Comparison of ENCODE assay signal across 20 cellular contexts in genomic region chr1:42313970-42314369, GRCh38. TPM values are rescaled to one million over a fixed set of nuclear protein-coding genes. Genes with fewer than 3 reads are reported as not detected.
A peak's percentile ranks its signal among the peaks of the same experiment; 100 is the strongest.
DNase-seq lines count a peak whose midpoint lies in the region; ATAC-seq and TF ChIP-seq lines count a peak whose summit lies in the region.
"Had no signal": no experiment of that assay in that cellular context is flagged by ENCODE, and none has a peak within 500 bp of the region (broad histone marks: within the 10 kb centered on the region; RNA-seq: fewer than 3 reads in every experiment).

No MANE protein-coding gene starts in this region.

- H3K4me2 ChIP-seq in hepatocyte: no peak overlapping the region
- H3K4me2 ChIP-seq: PC-9, SK-N-SH had no signal

- ATAC-seq in RWPE2 (ENCODE audit: low read depth) (no peak), GM21515 (IDR thresholded peaks at IDR 0.05; ENCODE audit: unreplicated experiment) (no peak), Right ventricle myocardium inferior (no peak)
- ATAC-seq in stimulated activated naive B cell treated with anti-CD40 and anti-IgM and Interleukin-4, amounts not matched to agents 10 μg/mL and 1 μg/mL and 100 μg/mL, for 72 hours (replicated peaks): no peak

- peaks cover 100% of the 10 kb centered on the region for H3K79me2 ChIP-seq in hepatocyte

- H3K36me3 ChIP-seq in RWPE2 (ENCODE audit: low read depth) (peaks cover 9% of the 10 kb centered on the region), hepatocyte (replicated peaks; ENCODE audit: insufficient read depth, low read depth) (no peaks in the 10 kb centered on the region), HAP-1 (replicated peaks) (0 out of 2 replicates have a peak, but pooled peaks cover 2% of the 10 kb centered on the region)

- H3K9me3 ChIP-seq in RWPE2 (ENCODE audit: severe bottlenecking): no peaks in the 10 kb centered on the region
- no peaks in the 10 kb centered on the region for H3K9me3 ChIP-seq in hepatocyte (ENCODE audit: low read depth)
- H3K9me3 ChIP-seq in HAP-1: no peaks in the 10 kb centered on the region
- H3K9me3 ChIP-seq: SK-N-SH had no signal

- H4K20me1 ChIP-seq in hepatocyte (ENCODE audit: insufficient read depth, poor library complexity, severe bottlenecking): peaks cover 84% of the 10 kb centered on the region

- TF ChIP-seq CTCF in RWPE2 (IDR thresholded peaks at IDR 0.05; ENCODE audit: poor library complexity, severe bottlenecking) (no peak), hepatocyte (IDR thresholded peaks at IDR 0.05; ENCODE audit: poor library complexity) (no peak)

- H3K4me1 Mint-ChIP-seq in stimulated activated naive B cell treated with anti-CD40 and anti-IgM and Interleukin-4, amounts not matched to agents 10 μg/mL and 1 μg/mL and 100 μg/mL, for 72 hours: peaks cover 38 to 75% of the 10 kb centered on the region in 2 donors

- no peak overlapping the region for H2AFZ ChIP-seq in hepatocyte
- H2AFZ ChIP-seq: GM23248, PC-9 had no signal

- peak; percentile 23 for DNase-seq in DMS53 (lab: John Stamatoyannopoulos, UW)
- DNase-seq in DMS53 treated with DMSO at 0.1 percent for 48 hours (lab: John Stamatoyannopoulos, UW; ENCODE audit: unreplicated experiment): no peak
- DNase-seq in RWPE2 (ENCODE audit: low spot score): no peak
- no peak for DNase-seq in hepatocyte (ENCODE audit: low spot score)
- DNase-seq in stimulated activated naive B cell treated with anti-CD40 and anti-IgM and Interleukin-4, amounts not matched to agents 10 μg/mL and 1 μg/mL and 100 μg/mL, for 72 hours: no peak
- DNase-seq in Right ventricle myocardium inferior (ENCODE audit: missing footprints): no peak
- DNase-seq in HAP-1 (ENCODE audit: low spot score in 2 of 2): no peak
- DNase-seq: GM23248, KG1, NCI-H1436 treated with DMSO at 0.1 percent for 48 hours, NCI-H226, NCI-H510A treated with DMSO at 0.1 percent for 48 hours, PC-9, RPMI8226, SIG-M5 had no signal

- intact Hi-C loops in Right ventricle myocardium inferior (cut with DNase I): no loop called here

- in situ Hi-C loops in HAP-1 (cut with MboI; ENCODE audit: low sequenced_read_pairs): no loop called here

- no peaks in the 10 kb centered on the region for H3K27me3 Mint-ChIP-seq in stimulated activated naive B cell treated with anti-CD40 and anti-IgM and Interleukin-4, amounts not matched to agents 10 μg/mL and 1 μg/mL and 100 μg/mL, for 72 hours
- H3K27me3 Mint-ChIP-seq: CD8-positive, alpha-beta memory T cell had no signal

- H3K27ac ChIP-seq in RWPE2 (ENCODE audit: poor library complexity, severe bottlenecking): peak overlapping the region; percentile 73
- peak overlapping the region; percentile 22 for H3K27ac ChIP-seq in hepatocyte
- H3K27ac ChIP-seq: 22Rv1, GM23248, PC-9 had no signal

- H3K27me3 ChIP-seq in RWPE2 (ENCODE audit: insufficient read depth, poor library complexity, severe bottlenecking): no peaks in the 10 kb centered on the region
- H3K27me3 ChIP-seq in hepatocyte: no peaks in the 10 kb centered on the region
- H3K27me3 ChIP-seq in HAP-1 (ENCODE audit: low read depth): no peaks in the 10 kb centered on the region

- H3K4me1 ChIP-seq in RWPE2 (ENCODE audit: insufficient read depth, poor library complexity, severe bottlenecking) (peaks cover 22% of the 10 kb centered on the region), hepatocyte (ENCODE audit: insufficient read depth) (peaks cover 21% of the 10 kb centered on the region), HAP-1 (peaks cover 22% of the 10 kb centered on the region)

- H3K36me3 Mint-ChIP-seq in stimulated activated naive B cell treated with anti-CD40 and anti-IgM and Interleukin-4, amounts not matched to agents 10 μg/mL and 1 μg/mL and 100 μg/mL, for 72 hours: peaks cover 10 to 20% of the 10 kb centered on the region in 2 donors

- no peak overlapping the region for H3K4me3 Mint-ChIP-seq in stimulated activated naive B cell treated with anti-CD40 and anti-IgM and Interleukin-4, amounts not matched to agents 10 μg/mL and 1 μg/mL and 100 μg/mL, for 72 hours
- H3K4me3 Mint-ChIP-seq: H9 had no signal

- no peaks in the 10 kb centered on the region for H3K9me3 Mint-ChIP-seq in stimulated activated naive B cell treated with anti-CD40 and anti-IgM and Interleukin-4, amounts not matched to agents 10 μg/mL and 1 μg/mL and 100 μg/mL, for 72 hours
- H3K9me3 Mint-ChIP-seq: CD8-positive, alpha-beta memory T cell; H9 had no signal

- 93% methylated on average over 3 of the region's 3 CpGs for WGBS in hepatocyte (ENCODE audit: low lambda C conversion rate, missing lambda C conversion rate)

- H3K27ac Mint-ChIP-seq in stimulated activated naive B cell treated with anti-CD40 and anti-IgM and Interleukin-4, amounts not matched to agents 10 μg/mL and 1 μg/mL and 100 μg/mL, for 72 hours: peak overlapping the region; percentile 3

- no peaks in the 10 kb centered on the region for H3K9me2 ChIP-seq in hepatocyte (replicated peaks; ENCODE audit: insufficient read depth)
- H3K9me2 ChIP-seq: SK-N-SH had no signal

- no peak overlapping the region for H3K4me3 ChIP-seq in RWPE2 (ENCODE audit: severe bottlenecking)
- H3K4me3 ChIP-seq in hepatocyte: no peak overlapping the region
- no peak overlapping the region for H3K4me3 ChIP-seq in HAP-1
- H3K4me3 ChIP-seq: GM23248, PC-9 had no signal

RNA-seq across cellular contexts. Expression of gene FOXJ3, which starts 21.1 kb away (rescaled TPM):
- total RNA-seq in hepatocyte (39.0 and 47.9 TPM in 2 replicates), Right ventricle myocardium inferior (37.9 TPM)
- polyA plus RNA-seq in hepatocyte: 17.6 and 19.0 TPM in 2 replicates
